ENCODE assay signal across 29 cellular contexts in genomic region chr14:32012062-32012461, GRCh38.
"Had no signal": no experiment of that assay in that cellular context is flagged by ENCODE, and none has a peak within 500 bp of the region (broad histone marks: within the 10 kb centered on the region; RNA-seq: fewer than 3 reads in every experiment).

No MANE protein-coding gene starts in this region.

- H3K36me3 ChIP-seq: brain microvascular endothelial cell, gastroesophageal sphincter, neutrophil, thoracic aorta, WERI-Rb-1 had no signal

- H3K27me3 ChIP-seq: brain microvascular endothelial cell, gastroesophageal sphincter, neutrophil had no signal

- H3K27ac ChIP-seq: brain microvascular endothelial cell, gastroesophageal sphincter, neutrophil, skin epidermis, thoracic aorta, WERI-Rb-1 had no signal

- ATAC-seq: activated CD4-positive, CD25-positive, alpha-beta regulatory T cell treated with anti-CD3 and anti-CD28 coated beads, Interleukin-2, amount 50 U/mL, for 24 hours; gastroesophageal sphincter; left cardiac atrium; sciatic nerve; T-helper 17 cell had no signal

- H3K4me3 ChIP-seq: gastroesophageal sphincter, skin epidermis, thoracic aorta had no signal

- H3K9me3 ChIP-seq: gastroesophageal sphincter, neutrophil, thoracic aorta had no signal

- DNase-seq: activated CD4-positive, alpha-beta T cell treated with anti-CD3 and anti-CD28 coated beads for 48 hours; activated CD4-positive, alpha-beta T cell treated with anti-CD3 and anti-CD28 coated beads, Interleukin-2, amount 50 U/mL, for 48 hours; activated CD8-positive, alpha-beta memory T cell treated with anti-CD3 and anti-CD28 coated beads, Interleukin-2, amount 50 U/mL, for 4 hours; activated effector memory CD4-positive, alpha-beta T cell treated with anti-CD3 and anti-CD28 coated beads, Interleukin-2, amount 50 U/mL, for 16 hours; activated naive CD4-positive, alpha-beta T cell treated with anti-CD3 and anti-CD28 coated beads, Interleukin-2, amount 10 ng/mL, durations not matched to agents 7 days and 5 days; activated naive CD8-positive, alpha-beta T cell treated with anti-CD3 and anti-CD28 coated beads, Interleukin-2, amount 10 ng/mL, durations not matched to agents 7 days and 5 days; activated T-cell treated with anti-CD3 and anti-CD28 coated beads, Interleukin-2, amount 50 U/mL, for 1 hour; brain microvascular endothelial cell; central memory CD4-positive, alpha-beta T cell; effector CD4-positive, alpha-beta T cell; erythroblast; head of caudate nucleus; hippocampal formation; left cardiac atrium; naive B cell; nephron progenitor cell; retina; stimulated activated CD4-positive, alpha-beta T cell treated with anti-CD3 and anti-CD28 coated beads, Interleukin-12 subunit alpha, Interleukin-12 subunit beta, amount 100 ng/mL, for 4 hours; stimulated activated CD4-positive, alpha-beta T cell treated with anti-CD3 and anti-CD28 coated beads, Interleukin-4, amount 100 ng/mL, for 1 hour; T-helper 17 cell; T1000; trophoblast cell; WERI-Rb-1 had no signal
